Comparison of ENCODE assay signal across 8 cellular contexts in genomic region chr12:53624956-53625355, GRCh38. TPM values are rescaled to one million over a fixed set of nuclear protein-coding genes. Genes with fewer than 3 reads are reported as not detected.
A peak's percentile ranks its signal among the peaks of the same experiment; 100 is the strongest.
DNase-seq lines count a peak whose midpoint lies in the region; ATAC-seq and TF ChIP-seq lines count a peak whose summit lies in the region.

No MANE protein-coding gene starts in this region.

- ATAC-seq in left lung = no peak
- no peak for ATAC-seq in activated CD4-positive, CD25-positive, alpha-beta regulatory T cell treated with anti-CD3 and anti-CD28 coated beads, Interleukin-2, amount 50 U/mL, for 24 hours

- H3K36me3 ChIP-seq in adipocyte (ENCODE audit: control insufficient read depth, insufficient read depth, low read length, severe bottlenecking) = no peaks in the 10 kb centered on the region
- H3K36me3 ChIP-seq in left lung = no peaks in the 10 kb centered on the region
- H3K36me3 ChIP-seq in thymus (ENCODE audit: control insufficient read depth, insufficient read depth) = no peaks in the 10 kb centered on the region

- H3K27me3 ChIP-seq in adipocyte (replicated peaks; ENCODE audit: control insufficient read depth, insufficient read depth, low read length) = no peaks in the 10 kb centered on the region
- H3K27me3 ChIP-seq in left lung = no peaks in the 10 kb centered on the region
- H3K27me3 ChIP-seq in thymus (ENCODE audit: control insufficient read depth, insufficient read depth) = no peaks in the 10 kb centered on the region

- H3K9me3 ChIP-seq in adipocyte (ENCODE audit: control insufficient read depth, low read length) (no peaks in the 10 kb centered on the region), left lung (no peaks in the 10 kb centered on the region), thymus (ENCODE audit: control insufficient read depth) (no peaks in the 10 kb centered on the region)

- H3K9me3 Mint-ChIP-seq in activated CD4-positive, alpha-beta T cell treated with anti-CD3 and anti-CD28 coated beads, Interleukin-2, amount 10 ng/mL, durations not matched to agents 24 days and 14 days = no peaks in the 10 kb centered on the region

- 77% methylated on average over 4 of the region's 4 CpGs for WGBS in thymus

- H3K9ac ChIP-seq in adipocyte (ENCODE audit: low read length) = peak overlapping the region; percentile 99

- H3K27me3 Mint-ChIP-seq in activated CD4-positive, alpha-beta T cell treated with anti-CD3 and anti-CD28 coated beads, Interleukin-2, amount 10 ng/mL, durations not matched to agents 24 days and 14 days = no peaks in the 10 kb centered on the region

- DNase-seq in activated CD4-positive, alpha-beta T cell treated with anti-CD3 and anti-CD28 coated beads, Interleukin-2, amount 10 ng/mL, durations not matched to agents 24 days and 14 days = no peak
- DNase-seq in activated CD4-positive, alpha-beta T cell treated with anti-CD3 and anti-CD28 coated beads, Interleukin-2, amount 50 U/mL, for 1 hour = no peak
- peak; percentile 32 for DNase-seq in adipocyte (ENCODE audit: low read depth)
- DNase-seq in left lung = no peak
- no peak for DNase-seq in anterior cingulate cortex (lab: John Stamatoyannopoulos, UW)
- no peak for DNase-seq in NCI-H2227 treated with DMSO at 0.1 percent for 48 hours (lab: John Stamatoyannopoulos, UW)

- no peak for TF ChIP-seq CTCF in left lung (IDR thresholded peaks at IDR 0.05)

- H3K27ac ChIP-seq in left lung (peak overlapping the region; percentile 91 to 95), thymus (ENCODE audit: low read depth) (peak overlapping the region; percentile 32)

- peaks cover 29% of the 10 kb centered on the region for H3K4me1 Mint-ChIP-seq in activated CD4-positive, alpha-beta T cell treated with anti-CD3 and anti-CD28 coated beads, Interleukin-2, amount 10 ng/mL, durations not matched to agents 24 days and 14 days

- intact Hi-C loops in activated CD4-positive, alpha-beta T cell treated with anti-CD3 and anti-CD28 coated beads, Interleukin-2, amount 10 ng/mL, durations not matched to agents 24 days and 14 days (cut with micrococcal nuclease) = loop anchor here (5.0 kb wide), 2 partner anchors 63 to 132 kb away; no protein-coding TSS in a partner anchor
- intact Hi-C loops in left lung (cut with DNase I) = no loop called here

- peak overlapping the region; percentile 88 for H3K27ac Mint-ChIP-seq in activated CD4-positive, alpha-beta T cell treated with anti-CD3 and anti-CD28 coated beads, Interleukin-2, amount 10 ng/mL, durations not matched to agents 24 days and 14 days

- peak overlapping the region; percentile 99 for H3K4me3 ChIP-seq in adipocyte (ENCODE audit: low read length)
- H3K4me3 ChIP-seq in left lung = peak overlapping the region; percentile 47 to 80
- peak overlapping the region; percentile 63 for H3K4me3 ChIP-seq in thymus (ENCODE audit: low read length)

- H3K4me1 ChIP-seq in adipocyte (ENCODE audit: control insufficient read depth, insufficient read depth, low read length) (peaks cover 29% of the 10 kb centered on the region), left lung (peaks cover 25 to 57% of the 10 kb centered on the region in 2 donors), thymus (ENCODE audit: control insufficient read depth, insufficient read depth, low read length) (peaks cover 13% of the 10 kb centered on the region)

- H3K36me3 Mint-ChIP-seq in activated CD4-positive, alpha-beta T cell treated with anti-CD3 and anti-CD28 coated beads, Interleukin-2, amount 10 ng/mL, durations not matched to agents 24 days and 14 days (ENCODE audit: low read depth) = peaks cover 2% of the 10 kb centered on the region

- peak overlapping the region; percentile 99 for H3K4me3 Mint-ChIP-seq in activated CD4-positive, alpha-beta T cell treated with anti-CD3 and anti-CD28 coated beads, Interleukin-2, amount 10 ng/mL, durations not matched to agents 24 days and 14 days

RNA-seq across cellular contexts. Expression of gene ATF7, which starts 1.2 kb away (rescaled TPM):
- total RNA-seq in activated CD4-positive, alpha-beta T cell treated with anti-CD3 and anti-CD28 coated beads, Interleukin-2, amount 10 ng/mL, durations not matched to agents 24 days and 14 days = 23.0 and 31.5 TPM in 2 replicates
- 10 to 100 TPM; 48.7 to 58.5 TPM for total RNA-seq in left lung
- 15.8 TPM for polyA plus RNA-seq in thymus

RNA-seq across cellular contexts. Expression of gene ATP5MC2, which starts 50.9 kb away (rescaled TPM):
- total RNA-seq in activated CD4-positive, alpha-beta T cell treated with anti-CD3 and anti-CD28 coated beads, Interleukin-2, amount 10 ng/mL, durations not matched to agents 24 days and 14 days = 408 and 411 TPM in 2 replicates
- total RNA-seq in left lung = 100 to 1,000 TPM; 247 to 263 TPM
- polyA plus RNA-seq in thymus = 335 TPM
